Comparison of ENCODE assay signal across 1 cellular context in genomic region chr19:35712529-35712909, GRCh38.
TF ChIP-seq lines count a peak whose summit lies in the region.

No MANE protein-coding gene starts in this region.

TF ChIP-seq in GM23338, 12 proteins besides CTCF, POLR2A, EP300 and RAD21:
- TF ChIP-seq JUNB (IDR thresholded peaks at IDR 0.05; ENCODE audit: unreplicated experiment) (no peak), ZNF114 (CRISPR knock-in tag; IDR thresholded peaks at IDR 0.05) (no peak), CREB1 (CRISPR knock-in tag; IDR thresholded peaks at IDR 0.05; ENCODE audit: low read depth) (no peak)
- TF ChIP-seq, protein P1, sequence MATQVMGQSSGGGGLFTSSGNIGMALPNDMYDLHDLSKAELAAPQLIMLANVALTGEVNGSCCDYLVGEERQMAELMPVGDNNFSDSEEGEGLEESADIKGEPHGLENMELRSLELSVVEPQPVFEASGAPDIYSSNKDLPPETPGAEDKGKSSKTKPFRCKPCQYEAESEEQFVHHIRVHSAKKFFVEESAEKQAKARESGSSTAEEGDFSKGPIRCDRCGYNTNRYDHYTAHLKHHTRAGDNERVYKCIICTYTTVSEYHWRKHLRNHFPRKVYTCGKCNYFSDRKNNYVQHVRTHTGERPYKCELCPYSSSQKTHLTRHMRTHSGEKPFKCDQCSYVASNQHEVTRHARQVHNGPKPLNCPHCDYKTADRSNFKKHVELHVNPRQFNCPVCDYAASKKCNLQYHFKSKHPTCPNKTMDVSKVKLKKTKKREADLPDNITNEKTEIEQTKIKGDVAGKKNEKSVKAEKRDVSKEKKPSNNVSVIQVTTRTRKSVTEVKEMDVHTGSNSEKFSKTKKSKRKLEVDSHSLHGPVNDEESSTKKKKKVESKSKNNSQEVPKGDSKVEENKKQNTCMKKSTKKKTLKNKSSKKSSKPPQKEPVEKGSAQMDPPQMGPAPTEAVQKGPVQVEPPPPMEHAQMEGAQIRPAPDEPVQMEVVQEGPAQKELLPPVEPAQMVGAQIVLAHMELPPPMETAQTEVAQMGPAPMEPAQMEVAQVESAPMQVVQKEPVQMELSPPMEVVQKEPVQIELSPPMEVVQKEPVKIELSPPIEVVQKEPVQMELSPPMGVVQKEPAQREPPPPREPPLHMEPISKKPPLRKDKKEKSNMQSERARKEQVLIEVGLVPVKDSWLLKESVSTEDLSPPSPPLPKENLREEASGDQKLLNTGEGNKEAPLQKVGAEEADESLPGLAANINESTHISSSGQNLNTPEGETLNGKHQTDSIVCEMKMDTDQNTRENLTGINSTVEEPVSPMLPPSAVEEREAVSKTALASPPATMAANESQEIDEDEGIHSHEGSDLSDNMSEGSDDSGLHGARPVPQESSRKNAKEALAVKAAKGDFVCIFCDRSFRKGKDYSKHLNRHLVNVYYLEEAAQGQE (IDR thresholded peaks at IDR 0.05; ENCODE audit: unreplicated experiment) = no peak
